20 cellular contexts compared by ENCODE assay signal in genomic region chr4:35993606-35994005, GRCh38.
"Had no signal": no experiment of that assay in that cellular context is flagged by ENCODE, and none has a peak within 500 bp of the region (broad histone marks: within the 10 kb centered on the region; RNA-seq: fewer than 3 reads in every experiment).

No MANE protein-coding gene starts in this region.

- H3K4me1 ChIP-seq: SJSA1 had no signal

- H3K27ac ChIP-seq: SJSA1, SK-N-MC had no signal

- H3K36me3 ChIP-seq: SJSA1 had no signal

- H3K4me3 ChIP-seq: SJSA1, SK-N-MC had no signal

- FAIRE-seq: RCC 7860 had no signal

- H3K9me3 ChIP-seq: SJSA1 had no signal

- DNase-seq: KBM-7, MV-4-11, NCI-H1092, NCI-H1436, NCI-H187, NCI-H2029, NCI-H2081 treated with DMSO at 0.1 percent for 48 hours, NCI-H2171 treated with DMSO at 0.1 percent for 48 hours, NCI-H345, NCI-H446 treated with DMSO at 0.1 percent for 48 hours, NCI-H524, NCI-H69, NCI-H774, Right ventricle myocardium superior, RPMI8226, SIG-M5, T-helper 2 cell had no signal

- H3K27me3 ChIP-seq: SJSA1 had no signal
